In genomic region chr7:71752171-71752935, GRCh38 we compare ENCODE assay signal across 9 cellular contexts.
A peak's percentile ranks its signal among the peaks of the same experiment; 100 is the strongest.
DNase-seq lines count a peak whose midpoint lies in the region; ATAC-seq and TF ChIP-seq lines count a peak whose summit lies in the region.
"Had no signal": no experiment of that assay in that cellular context is flagged by ENCODE, and none has a peak within 500 bp of the region (broad histone marks: within the 10 kb centered on the region; RNA-seq: fewer than 3 reads in every experiment).

No MANE protein-coding gene starts in this region.

- H3K4me3 Mint-ChIP-seq in activated T-cell treated with anti-CD3 and anti-CD28 coated beads, Interleukin-2, amount 50 U/mL, for 24 hours: no peak overlapping the region
- H3K4me3 Mint-ChIP-seq: natural killer cell had no signal

- H3K4me1 Mint-ChIP-seq in activated T-cell treated with anti-CD3 and anti-CD28 coated beads, Interleukin-2, amount 50 U/mL, for 24 hours (ENCODE audit: low read depth): no peaks in the 10 kb centered on the region
- H3K4me1 Mint-ChIP-seq: natural killer cell had no signal

- intact Hi-C loops in heart right ventricle (cut with DNase I) (loop anchor here in 6 of 10 donors (5.0 to 10.0 kb wide), 4 partner anchors 740 to 882 kb away; no protein-coding TSS in a partner anchor), psoas muscle (cut with DNase I) (no loop called here)

- no peak overlapping the region for H3K27ac Mint-ChIP-seq in activated T-cell treated with anti-CD3 and anti-CD28 coated beads, Interleukin-2, amount 50 U/mL, for 24 hours
- H3K27ac Mint-ChIP-seq: natural killer cell had no signal

- H3K27me3 Mint-ChIP-seq in activated T-cell treated with anti-CD3 and anti-CD28 coated beads, Interleukin-2, amount 50 U/mL, for 24 hours: peaks cover 34% of the 10 kb centered on the region

- H3K4me3 ChIP-seq in GM12865 (ENCODE audit: low read depth, low read length): no peak overlapping the region
- no peak overlapping the region for H3K4me3 ChIP-seq in MG63
- no peak overlapping the region for H3K4me3 ChIP-seq in heart right ventricle
- H3K4me3 ChIP-seq in psoas muscle: no peak overlapping the region

- peak; percentile 48 for TF ChIP-seq CTCF in GM12865 (IDR thresholded peaks at IDR 0.05; ENCODE audit: insufficient read depth, low read depth, low read length, missing control alignments)
- TF ChIP-seq CTCF in heart right ventricle (IDR thresholded peaks at IDR 0.05): peak; percentile 28 to 73 (median 63)
- TF ChIP-seq CTCF in psoas muscle (IDR thresholded peaks at IDR 0.05): peak; percentile 34

- H3K36me3 Mint-ChIP-seq in activated T-cell treated with anti-CD3 and anti-CD28 coated beads, Interleukin-2, amount 50 U/mL, for 24 hours (ENCODE audit: low read depth): no peaks in the 10 kb centered on the region
- H3K36me3 Mint-ChIP-seq: natural killer cell had no signal

- H3K36me3 ChIP-seq in MG63 (no peaks in the 10 kb centered on the region), heart right ventricle (no peaks in the 10 kb centered on the region), psoas muscle (ENCODE audit: insufficient read depth in 1 of 2, low read depth in 1 of 2) (no peaks in the 10 kb centered on the region)

- ATAC-seq in heart right ventricle (peak; percentile 67 to 88 (median 72)), psoas muscle (peak in 1 of 4 donors; percentile 53), GM21717 (IDR thresholded peaks at IDR 0.05; ENCODE audit: unreplicated experiment) (no peak), GM19351 (IDR thresholded peaks at IDR 0.05; ENCODE audit: unreplicated experiment) (no peak)

- H3K9me3 ChIP-seq in MG63: no peaks in the 10 kb centered on the region
- peaks cover 0 to 19% (median 0%) of the 10 kb centered on the region in 11 donors for H3K9me3 ChIP-seq in heart right ventricle
- no peaks in the 10 kb centered on the region for H3K9me3 ChIP-seq in psoas muscle

- H3K4me1 ChIP-seq in heart right ventricle: peaks cover 0 to 6% (median 0%) of the 10 kb centered on the region in 9 donors
- no peaks in the 10 kb centered on the region for H3K4me1 ChIP-seq in psoas muscle

- H3K9me3 Mint-ChIP-seq in activated T-cell treated with anti-CD3 and anti-CD28 coated beads, Interleukin-2, amount 50 U/mL, for 24 hours: peaks cover 14% of the 10 kb centered on the region

- H3K27ac ChIP-seq in heart right ventricle (no peak overlapping the region), psoas muscle (no peak overlapping the region)

- 14 to 15% methylated on average over 43 of the region's 43 CpGs for whole genome bisulfite sequencing in heart right ventricle, 2 donors
- 12 to 17% (median 12%) methylated on average over 38 to 43 of the region's 43 CpGs for WGBS in psoas muscle, 3 donors

- DNase-seq in GM12865 (ENCODE audit: low read depth) (peak; percentile 30), MG63 (peak; percentile 9), heart right ventricle (peak; percentile 19 to 59), psoas muscle (peak in 1 of 2 donors; percentile 19), DMS114 treated with DMSO at 0.1 percent for 48 hours (lab: John Stamatoyannopoulos, UW; ENCODE audit: unreplicated experiment) (no peak)
- DNase-seq in activated T-cell treated with anti-CD3 and anti-CD28 coated beads, Interleukin-2, amount 50 U/mL, for 24 hours: peak; percentile 56
- DNase-seq: natural killer cell had no signal

- H3K27me3 ChIP-seq in MG63 (no peaks in the 10 kb centered on the region), heart right ventricle (peaks cover 0 to 45% (median 32%) of the 10 kb centered on the region in 7 donors), psoas muscle (ENCODE audit: insufficient read depth in 3 of 3, low read length in 2 of 3) (peaks cover 0 to 23% (median 8%) of the 10 kb centered on the region in 3 donors)

Comparison
In these comparisons a context has a peak if more than half of its experiments do, and no peak if none do; other contexts are left out.
1. ATAC-seq: peak in heart right ventricle (8 of 8); none in GM21717 (single experiment) and GM19351 (single experiment).
2. intact Hi-C loops: an anchor here in heart right ventricle (5.0 to 10.0 kb wide); none called in psoas muscle.
3. Peak in every context shown above with its lines, with median percentiles within 50 percentile points of each other: CTCF ChIP-seq.